ENCODE assay signal across 19 cellular contexts in genomic region chr7:41520445-41520844, GRCh38.
"Had no signal": no experiment of that assay in that cellular context is flagged by ENCODE, and none has a peak within 500 bp of the region (broad histone marks: within the 10 kb centered on the region; RNA-seq: fewer than 3 reads in every experiment).

No MANE protein-coding gene starts in this region.

- H3K4me3 ChIP-seq: SJSA1, SK-N-MC had no signal

- DNase-seq: KBM-7, MV-4-11, NCI-H1048, NCI-H1105, NCI-H1417, NCI-H1436 treated with DMSO at 0.1 percent for 48 hours, NCI-H1694, NCI-H187 treated with DMSO at 0.1 percent for 48 hours, NCI-H2029 treated with DMSO at 0.1 percent for 48 hours, NCI-H2227 treated with DMSO at 0.1 percent for 48 hours, NCI-H446, NCI-H510A, NCI-H524 treated with DMSO at 0.1 percent for 48 hours, NCI-H69, NCI-H774, SIG-M5 had no signal

- H3K36me3 ChIP-seq: SJSA1 had no signal

- H3K27ac ChIP-seq: RWPE1, SJSA1, SK-N-MC had no signal

- H3K27me3 ChIP-seq: SJSA1 had no signal
